16 cellular contexts compared by ENCODE assay signal in the genomic region with DNA sequence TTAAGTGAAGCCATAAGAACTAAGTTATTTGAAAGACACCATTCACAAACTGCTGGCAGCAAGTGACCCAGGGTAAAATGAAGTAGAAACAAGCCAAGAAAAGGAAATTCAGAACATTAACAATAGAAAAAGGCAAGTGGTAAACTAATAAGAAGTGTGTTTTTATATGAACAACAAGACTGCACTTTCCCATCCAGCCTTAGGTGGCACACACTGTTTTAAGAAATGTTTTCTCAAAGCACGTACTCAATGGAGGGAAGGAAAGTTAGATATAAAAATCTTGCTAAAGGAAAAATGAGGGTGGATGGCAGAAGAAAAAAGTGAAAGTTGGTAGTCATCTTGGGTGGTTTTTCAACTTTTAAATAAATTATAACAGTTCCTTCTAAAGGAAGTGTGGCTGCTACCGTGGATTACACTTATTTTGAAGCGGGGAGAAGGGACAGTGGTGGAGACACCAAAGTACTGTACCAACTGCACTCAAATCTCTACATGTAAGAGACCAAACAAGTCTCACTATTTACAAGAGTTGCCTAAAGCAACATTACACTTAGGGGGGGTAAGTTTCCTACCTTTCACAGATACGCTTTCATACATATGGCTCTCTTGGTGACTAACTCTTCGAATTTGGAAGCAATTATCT. TPM values are rescaled to one million over a fixed set of nuclear protein-coding genes. Genes with fewer than 3 reads are reported as not detected.
DNase-seq lines count a peak whose midpoint lies in the region; ATAC-seq and TF ChIP-seq lines count a peak whose summit lies in the region.
"Had no signal": no experiment of that assay in that cellular context is flagged by ENCODE, and none has a peak within 500 bp of the region (broad histone marks: within the 10 kb centered on the region; RNA-seq: fewer than 3 reads in every experiment).

No MANE protein-coding gene starts in this region.

- H3K4me2 ChIP-seq in Karpas-422 (ENCODE audit: low read depth, low read length, poor library complexity, severe bottlenecking) = no peak overlapping the region
- H3K4me2 ChIP-seq: A549 had no signal

- peaks cover 75% of the 10 kb centered on the region for H3K36me3 Mint-ChIP-seq in activated CD8-positive, alpha-beta memory T cell treated with anti-CD3 and anti-CD28 coated beads, Interleukin-2, amount 10 ng/mL, durations not matched to agents 7 days and 5 days
- peaks cover 79% of the 10 kb centered on the region for H3K36me3 Mint-ChIP-seq in activated naive CD8-positive, alpha-beta T cell treated with anti-CD3 and anti-CD28 coated beads for 36 hours

- H3K27ac ChIP-seq in Karpas-422 (ENCODE audit: low read length) (peak overlapping the region; percentile 2; the same call in 1 of the 2 replicates), spleen (peak overlapping the region; percentile 55 to 81 (median 72)), esophagus squamous epithelium (no peak overlapping the region)
- H3K27ac ChIP-seq: A549, HL-60, WERI-Rb-1 had no signal

- H3K9me3 ChIP-seq in Karpas-422 (ENCODE audit: low read length) (no peaks in the 10 kb centered on the region), spleen (no peaks in the 10 kb centered on the region), esophagus squamous epithelium (no peaks in the 10 kb centered on the region)
- H3K9me3 ChIP-seq: A549 had no signal

- H3K4me3 Mint-ChIP-seq in activated CD8-positive, alpha-beta memory T cell treated with anti-CD3 and anti-CD28 coated beads, Interleukin-2, amount 10 ng/mL, durations not matched to agents 7 days and 5 days = peak overlapping the region; percentile 53
- peak overlapping the region; percentile 66 for H3K4me3 Mint-ChIP-seq in activated naive CD8-positive, alpha-beta T cell treated with anti-CD3 and anti-CD28 coated beads for 36 hours

- no peaks in the 10 kb centered on the region for H3K27me3 ChIP-seq in Karpas-422 (ENCODE audit: low read length)
- H3K27me3 ChIP-seq in spleen (replicated peaks in 1 of 7) = no peaks in the 10 kb centered on the region
- no peaks in the 10 kb centered on the region for H3K27me3 ChIP-seq in esophagus squamous epithelium

- H3K4me1 ChIP-seq in Karpas-422 (ENCODE audit: low read length) (peaks cover 39% of the 10 kb centered on the region), spleen (peaks cover 0 to 48% (median 26%) of the 10 kb centered on the region in 6 donors), esophagus squamous epithelium (peaks cover 0 to 20% (median 3%) of the 10 kb centered on the region in 3 donors)
- H3K4me1 ChIP-seq: A549 had no signal

- intact Hi-C loops in spleen (cut with DNase I; ENCODE audit: low total_unique reads) (no loop called here), esophagus squamous epithelium (cut with DNase I) (no loop called here)

- H3K4me1 Mint-ChIP-seq in activated CD8-positive, alpha-beta memory T cell treated with anti-CD3 and anti-CD28 coated beads, Interleukin-2, amount 10 ng/mL, durations not matched to agents 7 days and 5 days = peaks cover 63% of the 10 kb centered on the region
- H3K4me1 Mint-ChIP-seq in activated naive CD8-positive, alpha-beta T cell treated with anti-CD3 and anti-CD28 coated beads for 36 hours = peaks cover 61% of the 10 kb centered on the region

- no peaks in the 10 kb centered on the region for H3K9me3 Mint-ChIP-seq in activated CD8-positive, alpha-beta memory T cell treated with anti-CD3 and anti-CD28 coated beads, Interleukin-2, amount 10 ng/mL, durations not matched to agents 7 days and 5 days (ENCODE audit: low read depth)
- peaks cover 6% of the 10 kb centered on the region for H3K9me3 Mint-ChIP-seq in activated naive CD8-positive, alpha-beta T cell treated with anti-CD3 and anti-CD28 coated beads for 36 hours

- no peak for TF ChIP-seq POLR2A in spleen (IDR thresholded peaks at IDR 0.05)
- TF ChIP-seq POLR2A in esophagus squamous epithelium (IDR thresholded peaks at IDR 0.05) = no peak

- TF ChIP-seq CTCF in spleen (IDR thresholded peaks at IDR 0.05 in 8 of 11, conservative IDR thresholded peaks at IDR 0.05 in 3 of 11) (no peak), esophagus squamous epithelium (IDR thresholded peaks at IDR 0.05) (no peak)

- peaks cover 46% of the 10 kb centered on the region; the same call in 1 of the 2 replicates for H3K36me3 ChIP-seq in Karpas-422 (ENCODE audit: insufficient read depth, low read length)
- H3K36me3 ChIP-seq in spleen = peaks cover 0 to 65% (median 34%) of the 10 kb centered on the region in 6 donors
- H3K36me3 ChIP-seq in esophagus squamous epithelium = peaks cover 0 to 54% (median 9%) of the 10 kb centered on the region in 3 donors

- ATAC-seq in activated CD8-positive, alpha-beta memory T cell treated with anti-CD3 and anti-CD28 coated beads, Interleukin-2, amount 10 ng/mL, durations not matched to agents 7 days and 5 days = peak; percentile 40
- no peak for ATAC-seq in GM19397 (IDR thresholded peaks at IDR 0.05; ENCODE audit: unreplicated experiment)
- ATAC-seq: A549, left cardiac atrium had no signal

- H3K4me3 ChIP-seq in Karpas-422 (ENCODE audit: low read length) (no peak overlapping the region), spleen (no peak overlapping the region), esophagus squamous epithelium (no peak overlapping the region)
- H3K4me3 ChIP-seq: A549 had no signal

- DNase-seq in activated CD8-positive, alpha-beta memory T cell treated with anti-CD3 and anti-CD28 coated beads, Interleukin-2, amount 10 ng/mL, durations not matched to agents 7 days and 5 days = no peak
- no peak for DNase-seq in activated CD8-positive, alpha-beta memory T cell treated with anti-CD3 and anti-CD28 coated beads for 24 hours
- no peak for DNase-seq in Karpas-422
- DNase-seq in activated naive CD8-positive, alpha-beta T cell treated with anti-CD3 and anti-CD28 coated beads for 36 hours = no peak
- DNase-seq in spleen = no peak
- no peak for DNase-seq in NCI-H2081 treated with DMSO at 0.1 percent for 48 hours (lab: John Stamatoyannopoulos, UW)
- no peak for DNase-seq in esophagus squamous epithelium (lab: John Stamatoyannopoulos, UW)
- DNase-seq: COR-L47, KBM-7, left cardiac atrium, NCI-H1436 treated with DMSO at 0.1 percent for 48 hours, NCI-H446, WERI-Rb-1 had no signal

- CTCF ChIA-PET in activated CD8-positive, alpha-beta memory T cell treated with anti-CD3 and anti-CD28 coated beads, Interleukin-2, amount 10 ng/mL, durations not matched to agents 7 days and 5 days (lab: Charles Lee) = no interaction called here

- H2AFZ ChIP-seq in Karpas-422 (ENCODE audit: low read length) = no peak overlapping the region

- no peaks in the 10 kb centered on the region for H4K20me1 ChIP-seq in Karpas-422 (ENCODE audit: insufficient read depth, low read depth, low read length)

- 74 to 85% (median 75%) methylated on average over 5 of the region's 5 CpGs for WGBS in spleen, 5 donors
- 86 to 88% methylated on average over 5 of the region's 5 CpGs for WGBS in esophagus squamous epithelium, 2 donors

- H3K9me2 ChIP-seq in Karpas-422 (replicated peaks; ENCODE audit: insufficient read depth, low read length) = no peaks in the 10 kb centered on the region

- H3K9ac ChIP-seq in Karpas-422 (ENCODE audit: low read length) = no peak overlapping the region

- H3K27me3 Mint-ChIP-seq in activated CD8-positive, alpha-beta memory T cell treated with anti-CD3 and anti-CD28 coated beads, Interleukin-2, amount 10 ng/mL, durations not matched to agents 7 days and 5 days = no peaks in the 10 kb centered on the region
- no peaks in the 10 kb centered on the region for H3K27me3 Mint-ChIP-seq in activated naive CD8-positive, alpha-beta T cell treated with anti-CD3 and anti-CD28 coated beads for 36 hours

- peak overlapping the region; percentile 95 for H3K27ac Mint-ChIP-seq in activated CD8-positive, alpha-beta memory T cell treated with anti-CD3 and anti-CD28 coated beads, Interleukin-2, amount 10 ng/mL, durations not matched to agents 7 days and 5 days
- peak overlapping the region; percentile 90 for H3K27ac Mint-ChIP-seq in activated naive CD8-positive, alpha-beta T cell treated with anti-CD3 and anti-CD28 coated beads for 36 hours

- no peaks in the 10 kb centered on the region for H3K79me2 ChIP-seq in Karpas-422 (ENCODE audit: low read length)

RNA-seq across cellular contexts. Expression of a gene that starts 58.8 kb away (rescaled TPM):
- total RNA-seq in activated CD8-positive, alpha-beta memory T cell treated with anti-CD3 and anti-CD28 coated beads, Interleukin-2, amount 10 ng/mL, durations not matched to agents 7 days and 5 days = 10 to 100 TPM; 59.0 to 65.3 TPM
- 75.7 and 116 TPM in 2 replicates for total RNA-seq in Karpas-422 (2014; rRNA removed; shearing (Covaris generic); ENCODE audit: low replicate concordance)
- total RNA-seq in activated naive CD8-positive, alpha-beta T cell treated with anti-CD3 and anti-CD28 coated beads for 36 hours = 10 to 100 TPM; 56.0 to 58.7 TPM
- total RNA-seq in spleen (100 to 1,000 TPM in 2 of 7 donors, 10 to 100 TPM in 5; 65.3 to 118 (median 95.1) TPM), esophagus squamous epithelium (10 to 100 TPM; 19.0 to 38.3 (median 28.7) TPM)
- 1 to 10 TPM; 7.1 to 9.6 (median 7.7) TPM for polyA plus RNA-seq in spleen

Comparison
In these comparisons a context has a peak if more than half of its experiments do, and no peak if none do; other contexts are left out.
1. H3K27ac ChIP-seq: peak in Karpas-422 (single experiment) and spleen (8 of 8); none in esophagus squamous epithelium (0 of 4).